8 cellular contexts compared by ENCODE assay signal in the genomic region with DNA sequence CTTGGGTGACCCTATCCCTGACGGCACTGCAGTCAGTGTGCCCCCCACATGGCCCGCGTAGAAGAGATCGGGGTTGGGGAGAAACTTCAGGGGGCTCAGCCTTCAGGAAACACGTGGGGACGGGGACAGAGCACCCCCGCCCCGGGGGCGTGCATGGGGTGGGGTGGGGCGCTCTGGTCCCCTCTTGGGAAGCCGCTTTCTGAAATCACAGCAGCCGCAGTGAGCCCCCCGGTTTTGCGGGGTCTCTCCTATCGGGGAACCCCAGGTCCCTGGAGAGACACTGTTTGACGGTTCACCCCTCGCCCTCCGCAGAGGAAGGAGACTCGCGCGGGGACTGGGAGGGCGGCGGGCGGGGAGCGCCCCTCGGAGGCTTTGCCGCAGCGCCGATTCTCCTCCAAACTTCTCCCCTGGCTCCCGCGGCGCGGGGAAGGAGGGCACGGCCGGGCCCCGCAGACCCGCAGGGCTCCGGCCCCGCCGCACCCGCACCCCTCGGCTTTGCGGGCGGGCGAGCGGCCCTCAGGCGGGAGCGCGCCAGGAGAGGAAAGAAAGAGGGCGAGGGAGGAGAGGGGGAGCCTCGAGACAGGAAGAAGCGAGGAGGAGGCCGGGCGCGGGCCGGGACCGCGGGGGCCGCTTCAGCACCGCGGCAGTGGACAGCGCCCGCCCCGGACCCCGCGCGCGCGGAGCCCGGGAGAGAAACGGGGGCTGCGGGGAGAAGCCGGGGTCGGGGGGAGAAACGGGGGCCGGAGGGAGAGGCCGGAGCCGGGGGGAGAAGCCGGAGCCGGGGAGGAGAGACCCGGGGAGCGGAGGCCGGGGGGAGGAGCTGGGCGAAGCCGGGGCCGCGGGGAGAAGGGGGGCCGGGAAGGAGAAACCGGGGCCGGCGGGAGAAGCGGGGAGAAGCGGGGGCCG. TPM values are rescaled to one million over a fixed set of nuclear protein-coding genes. Genes with fewer than 3 reads are reported as not detected.
DNase-seq lines count a peak whose midpoint lies in the region; ATAC-seq and TF ChIP-seq lines count a peak whose summit lies in the region.

No MANE protein-coding gene starts in this region.

- H3K79me2 ChIP-seq in mesendoderm (ENCODE audit: control insufficient read depth, insufficient read depth, low read length): no peaks in the 10 kb centered on the region

- WGBS in mesendoderm (ENCODE audit: extremely low coverage, insufficient coverage, low lambda C conversion rate): no CpG with 5 or more reads among the region's 94 CpGs

- no peaks in the 10 kb centered on the region for H3K36me3 Mint-ChIP-seq in activated CD8-positive, alpha-beta memory T cell treated with anti-CD3 and anti-CD28 coated beads, Interleukin-2, amount 10 ng/mL, durations not matched to agents 7 days and 5 days
- H3K36me3 Mint-ChIP-seq in activated B cell treated with CpG ODN at 0.5 μM for 24 hours (ENCODE audit: low read depth): no peaks in the 10 kb centered on the region

- H3K27me3 Mint-ChIP-seq in activated CD8-positive, alpha-beta memory T cell treated with anti-CD3 and anti-CD28 coated beads, Interleukin-2, amount 10 ng/mL, durations not matched to agents 7 days and 5 days: peaks cover 52% of the 10 kb centered on the region
- peaks cover 47% of the 10 kb centered on the region for H3K27me3 Mint-ChIP-seq in activated B cell treated with CpG ODN at 0.5 μM for 24 hours

- in situ Hi-C loops in gastrocnemius medialis (cut with MboI; ENCODE audit: low sequenced_read_pairs in 4 of 4): no loop called here

- TF ChIP-seq CTCF in activated B cell treated with CpG ODN at 0.5 μM for 24 hours (IDR thresholded peaks at IDR 0.05) (no peak), gastrocnemius medialis (IDR thresholded peaks at IDR 0.05 in 4 of 5, conservative IDR thresholded peaks at IDR 0.05 in 1 of 5) (no peak)

- H4K8ac ChIP-seq in mesendoderm (ENCODE audit: low read depth, low read length): no peak overlapping the region

- no peak overlapping the region for H3K56ac ChIP-seq in mesendoderm (ENCODE audit: low read length)

- no peaks in the 10 kb centered on the region for H3K79me1 ChIP-seq in mesendoderm (ENCODE audit: low read length)

- no peak overlapping the region for H2BK15ac ChIP-seq in mesendoderm (replicated peaks; ENCODE audit: low read depth)

- no peak for TF ChIP-seq POLR2A in gastrocnemius medialis (IDR thresholded peaks at IDR 0.05)

- H3K4ac ChIP-seq in mesendoderm (ENCODE audit: low read depth, low read length): no peak overlapping the region

- no peak overlapping the region for H3K27ac ChIP-seq in gastrocnemius medialis
- no peak overlapping the region for H3K27ac ChIP-seq in mesendoderm (ENCODE audit: low read depth, low read length)

- H3K4me3 Mint-ChIP-seq in activated CD8-positive, alpha-beta memory T cell treated with anti-CD3 and anti-CD28 coated beads, Interleukin-2, amount 10 ng/mL, durations not matched to agents 7 days and 5 days: no peak overlapping the region
- H3K4me3 Mint-ChIP-seq in activated B cell treated with CpG ODN at 0.5 μM for 24 hours: peak overlapping the region; percentile 24

- H3K4me3 ChIP-seq in gastrocnemius medialis (peak overlapping the region; percentile 25 to 46 (median 40)), mesendoderm (ENCODE audit: low read length) (no peak overlapping the region)

- no peak overlapping the region for H4K5ac ChIP-seq in mesendoderm (ENCODE audit: low read length)

- H3K9ac ChIP-seq in mesendoderm (ENCODE audit: low read length): no peak overlapping the region

- CTCF ChIA-PET in activated CD8-positive, alpha-beta memory T cell treated with anti-CD3 and anti-CD28 coated beads, Interleukin-2, amount 10 ng/mL, durations not matched to agents 7 days and 5 days (lab: Charles Lee): no interaction called here
- CTCF ChIA-PET in activated B cell treated with CpG ODN at 0.5 μM for 24 hours (lab: Charles Lee): no interaction called here

- no peak for DNase-seq in activated CD8-positive, alpha-beta memory T cell treated with anti-CD3 and anti-CD28 coated beads, Interleukin-2, amount 10 ng/mL, durations not matched to agents 7 days and 5 days
- DNase-seq in activated CD8-positive, alpha-beta memory T cell treated with anti-CD3 and anti-CD28 coated beads for 24 hours: no peak
- DNase-seq in activated B cell treated with CpG ODN at 0.5 μM for 24 hours (peak; percentile 34), Right ventricle myocardium inferior (ENCODE audit: missing footprints) (peak; percentile 40), gastrocnemius medialis (no peak), mesendoderm (no peak)

- peaks cover 53 to 89% (median 75%) of the 10 kb centered on the region in 3 donors for H3K27me3 ChIP-seq in gastrocnemius medialis
- H3K27me3 ChIP-seq in mesendoderm (ENCODE audit: insufficient read depth, low read length, poor library complexity): peaks cover 20% of the 10 kb centered on the region

- no peak overlapping the region for H2BK120ac ChIP-seq in mesendoderm (ENCODE audit: low read depth, low read length)

- H3K27ac Mint-ChIP-seq in activated CD8-positive, alpha-beta memory T cell treated with anti-CD3 and anti-CD28 coated beads, Interleukin-2, amount 10 ng/mL, durations not matched to agents 7 days and 5 days: no peak overlapping the region
- no peak overlapping the region for H3K27ac Mint-ChIP-seq in activated B cell treated with CpG ODN at 0.5 μM for 24 hours

- no peak overlapping the region for H3K4me2 ChIP-seq in mesendoderm (ENCODE audit: low read length)

- ATAC-seq in activated CD8-positive, alpha-beta memory T cell treated with anti-CD3 and anti-CD28 coated beads, Interleukin-2, amount 10 ng/mL, durations not matched to agents 7 days and 5 days: peak; percentile 66
- ATAC-seq in activated B cell treated with CpG ODN at 0.5 μM for 24 hours (ENCODE audit: low read depth): peak; percentile 72
- ATAC-seq in Right ventricle myocardium inferior: no peak
- no peak for ATAC-seq in gastrocnemius medialis
- ATAC-seq in HG03175 (IDR thresholded peaks at IDR 0.05; ENCODE audit: unreplicated experiment): no peak
- ATAC-seq in GM18909 (IDR thresholded peaks at IDR 0.05; ENCODE audit: poor library complexity, unreplicated experiment): no peak

- H2BK5ac ChIP-seq in mesendoderm (ENCODE audit: low read length): no peak overlapping the region

- H3K36me3 ChIP-seq in gastrocnemius medialis (no peaks in the 10 kb centered on the region), mesendoderm (ENCODE audit: control insufficient read depth, insufficient read depth, low read length) (no peaks in the 10 kb centered on the region)

- no peaks in the 10 kb centered on the region for H3K4me1 ChIP-seq in gastrocnemius medialis
- no peaks in the 10 kb centered on the region for H3K4me1 ChIP-seq in mesendoderm (ENCODE audit: control insufficient read depth, low read depth, low read length)

- no peak overlapping the region for H2AK5ac ChIP-seq in mesendoderm (ENCODE audit: low read length)

- POLR2A ChIA-PET in activated B cell treated with CpG ODN at 0.5 μM for 24 hours (lab: Charles Lee): no interaction called here

- H3K18ac ChIP-seq in mesendoderm (ENCODE audit: low read length): no peak overlapping the region

- H3K4me1 Mint-ChIP-seq in activated CD8-positive, alpha-beta memory T cell treated with anti-CD3 and anti-CD28 coated beads, Interleukin-2, amount 10 ng/mL, durations not matched to agents 7 days and 5 days: no peaks in the 10 kb centered on the region
- peaks cover 1% of the 10 kb centered on the region for H3K4me1 Mint-ChIP-seq in activated B cell treated with CpG ODN at 0.5 μM for 24 hours

- H3K9me3 ChIP-seq in gastrocnemius medialis: no peaks in the 10 kb centered on the region

- no peaks in the 10 kb centered on the region for H3K9me3 Mint-ChIP-seq in activated CD8-positive, alpha-beta memory T cell treated with anti-CD3 and anti-CD28 coated beads, Interleukin-2, amount 10 ng/mL, durations not matched to agents 7 days and 5 days (ENCODE audit: low read depth)
- no peaks in the 10 kb centered on the region for H3K9me3 Mint-ChIP-seq in activated B cell treated with CpG ODN at 0.5 μM for 24 hours

- intact Hi-C loops in activated B cell treated with CpG ODN at 0.5 μM for 24 hours (cut with micrococcal nuclease) (loop anchor here (5.0 kb wide), 1 partner anchor 43 kb away; no protein-coding TSS in a partner anchor), Right ventricle myocardium inferior (cut with DNase I) (no loop called here), gastrocnemius medialis (cut with DNase I; ENCODE audit: low total_unique reads) (no loop called here)

- H3K23ac ChIP-seq in mesendoderm (ENCODE audit: low read length): no peak overlapping the region

RNA-seq across cellular contexts. Expression of a gene that starts 0.6 kb away (rescaled TPM):
- 1 to 10 TPM in 1 of 2 experiments, under 1 TPM in 1; 0.14 to 1.3 TPM for total RNA-seq in activated CD8-positive, alpha-beta memory T cell treated with anti-CD3 and anti-CD28 coated beads, Interleukin-2, amount 10 ng/mL, durations not matched to agents 7 days and 5 days
- total RNA-seq in activated B cell treated with CpG ODN at 0.5 μM for 24 hours (not detected in 2 replicates), Right ventricle myocardium inferior (3.1 TPM), gastrocnemius medialis (1 to 10 TPM in 1 of 4 donors, under 1 TPM in 1, not detected in 2; 0.91 to 1.0 TPM)
- 0.20 TPM for polyA plus RNA-seq in mesendoderm (2013, experiment 1 of 2)
- polyA plus RNA-seq in mesendoderm (2013, experiment 2 of 2): 0.22 TPM

Comparison
In these comparisons a context has a peak if more than half of its experiments do, and no peak if none do; other contexts are left out.
1. ATAC-seq: peak in activated CD8-positive, alpha-beta memory T cell treated with anti-CD3 and anti-CD28 coated beads, Interleukin-2, amount 10 ng/mL, durations not matched to agents 7 days and 5 days (single experiment) and activated B cell treated with CpG ODN at 0.5 μM for 24 hours (single experiment); none in Right ventricle myocardium inferior (single experiment), gastrocnemius medialis (0 of 2), HG03175 (single experiment) and GM18909 (single experiment).
2. DNase-seq: peak in activated B cell treated with CpG ODN at 0.5 μM for 24 hours (single experiment) and Right ventricle myocardium inferior (single experiment); none in activated CD8-positive, alpha-beta memory T cell treated with anti-CD3 and anti-CD28 coated beads, Interleukin-2, amount 10 ng/mL, durations not matched to agents 7 days and 5 days (single experiment), activated CD8-positive, alpha-beta memory T cell treated with anti-CD3 and anti-CD28 coated beads for 24 hours (single experiment), gastrocnemius medialis (0 of 2) and mesendoderm (single experiment).